Comparison of ENCODE assay signal across 1 cellular context in the genomic region with DNA sequence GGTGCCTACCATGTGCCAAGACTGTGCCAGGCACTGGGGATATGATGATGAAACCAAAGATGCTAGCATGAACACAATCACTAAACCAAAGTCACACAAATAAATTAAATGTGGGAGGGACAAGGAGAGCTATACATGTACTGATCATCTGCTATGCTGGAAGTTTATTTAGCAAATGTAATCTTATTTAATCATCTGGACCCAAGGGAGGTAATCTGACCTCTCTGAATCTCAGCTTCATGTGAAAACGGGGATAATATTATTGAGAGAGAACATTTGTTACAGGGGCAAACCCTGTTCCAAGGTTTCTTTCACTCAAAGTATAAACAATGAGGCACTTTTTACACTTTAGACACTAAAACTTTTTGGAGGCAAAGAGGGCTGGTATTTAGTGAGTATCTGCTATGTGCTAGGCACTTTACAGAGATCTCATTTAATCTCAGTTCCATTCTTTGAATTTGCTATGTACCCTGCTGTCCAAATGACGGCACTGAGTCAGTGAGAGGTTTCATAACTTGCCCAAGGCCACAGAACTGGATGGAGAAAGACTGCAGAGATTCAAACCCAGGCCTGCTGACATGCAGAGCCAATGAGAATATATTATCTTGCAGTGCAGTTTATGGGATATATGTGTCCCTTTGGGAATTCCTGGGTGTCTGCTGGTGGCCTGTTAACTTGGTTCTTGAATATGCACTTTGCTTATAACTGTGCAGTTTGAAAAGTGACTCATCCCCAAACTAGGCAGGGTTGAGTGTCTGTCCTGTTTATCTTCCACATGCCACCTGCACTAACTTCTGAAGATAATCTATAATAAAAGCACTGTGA.
TF ChIP-seq lines count a peak whose summit lies in the region.

No MANE protein-coding gene starts in this region.

TF ChIP-seq in HepG2, 621 proteins besides CTCF, POLR2A, EP300 and RAD21 (continued from another document and continues in another):
- TF ChIP-seq, protein P1, sequence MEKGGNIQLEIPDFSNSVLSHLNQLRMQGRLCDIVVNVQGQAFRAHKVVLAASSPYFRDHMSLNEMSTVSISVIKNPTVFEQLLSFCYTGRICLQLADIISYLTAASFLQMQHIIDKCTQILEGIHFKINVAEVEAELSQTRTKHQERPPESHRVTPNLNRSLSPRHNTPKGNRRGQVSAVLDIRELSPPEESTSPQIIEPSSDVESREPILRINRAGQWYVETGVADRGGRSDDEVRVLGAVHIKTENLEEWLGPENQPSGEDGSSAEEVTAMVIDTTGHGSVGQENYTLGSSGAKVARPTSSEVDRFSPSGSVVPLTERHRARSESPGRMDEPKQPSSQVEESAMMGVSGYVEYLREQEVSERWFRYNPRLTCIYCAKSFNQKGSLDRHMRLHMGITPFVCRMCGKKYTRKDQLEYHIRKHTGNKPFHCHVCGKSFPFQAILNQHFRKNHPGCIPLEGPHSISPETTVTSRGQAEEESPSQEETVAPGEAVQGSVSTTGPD (CRISPR knock-in tag; IDR thresholded peaks at IDR 0.05) = no peak
- no peak for TF ChIP-seq ZNF549 (CRISPR knock-in tag; IDR thresholded peaks at IDR 0.05)
- no peak for TF ChIP-seq PRPF4 (IDR thresholded peaks at IDR 0.05; ENCODE audit: low read depth, low read length, poor library complexity, severe bottlenecking)
- no peak for TF ChIP-seq ZNF570 (CRISPR knock-in tag; IDR thresholded peaks at IDR 0.05; ENCODE audit: borderline replicate concordance)
- no peak for TF ChIP-seq MYC (CRISPR knock-in tag; IDR thresholded peaks at IDR 0.05; ENCODE audit: borderline replicate concordance)
- TF ChIP-seq THYN1 (CRISPR knock-in tag; IDR thresholded peaks at IDR 0.05; ENCODE audit: borderline replicate concordance, low read depth) = no peak
- TF ChIP-seq MIER2 (CRISPR knock-in tag; IDR thresholded peaks at IDR 0.05) = peak; percentile 27; the same call in 1 of the 2 replicates
- TF ChIP-seq, protein P2, sequence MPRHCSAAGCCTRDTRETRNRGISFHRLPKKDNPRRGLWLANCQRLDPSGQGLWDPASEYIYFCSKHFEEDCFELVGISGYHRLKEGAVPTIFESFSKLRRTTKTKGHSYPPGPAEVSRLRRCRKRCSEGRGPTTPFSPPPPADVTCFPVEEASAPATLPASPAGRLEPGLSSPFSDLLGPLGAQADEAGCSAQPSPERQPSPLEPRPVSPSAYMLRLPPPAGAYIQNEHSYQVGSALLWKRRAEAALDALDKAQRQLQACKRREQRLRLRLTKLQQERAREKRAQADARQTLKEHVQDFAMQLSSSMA (CRISPR knock-in tag; IDR thresholded peaks at IDR 0.05) = peak; percentile 44; the same call in 1 of the 2 replicates
- TF ChIP-seq ZNF746 (CRISPR knock-in tag; IDR thresholded peaks at IDR 0.05) = no peak
- TF ChIP-seq, protein P3, sequence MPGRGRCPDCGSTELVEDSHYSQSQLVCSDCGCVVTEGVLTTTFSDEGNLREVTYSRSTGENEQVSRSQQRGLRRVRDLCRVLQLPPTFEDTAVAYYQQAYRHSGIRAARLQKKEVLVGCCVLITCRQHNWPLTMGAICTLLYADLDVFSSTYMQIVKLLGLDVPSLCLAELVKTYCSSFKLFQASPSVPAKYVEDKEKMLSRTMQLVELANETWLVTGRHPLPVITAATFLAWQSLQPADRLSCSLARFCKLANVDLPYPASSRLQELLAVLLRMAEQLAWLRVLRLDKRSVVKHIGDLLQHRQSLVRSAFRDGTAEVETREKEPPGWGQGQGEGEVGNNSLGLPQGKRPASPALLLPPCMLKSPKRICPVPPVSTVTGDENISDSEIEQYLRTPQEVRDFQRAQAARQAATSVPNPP (CRISPR knock-in tag; IDR thresholded peaks at IDR 0.05) = no peak
- TF ChIP-seq HES4 (CRISPR knock-in tag; IDR thresholded peaks at IDR 0.05; ENCODE audit: borderline replicate concordance) = no peak
- 0 out of 2 replicates have a peak, but pooled peaks have one; percentile 47 for TF ChIP-seq POGZ (CRISPR knock-in tag; IDR thresholded peaks at IDR 0.05)
- TF ChIP-seq, protein P4, sequence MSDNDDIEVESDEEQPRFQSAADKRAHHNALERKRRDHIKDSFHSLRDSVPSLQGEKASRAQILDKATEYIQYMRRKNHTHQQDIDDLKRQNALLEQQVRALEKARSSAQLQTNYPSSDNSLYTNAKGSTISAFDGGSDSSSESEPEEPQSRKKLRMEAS (IDR thresholded peaks at IDR 0.05) = no peak
- TF ChIP-seq, protein P5, sequence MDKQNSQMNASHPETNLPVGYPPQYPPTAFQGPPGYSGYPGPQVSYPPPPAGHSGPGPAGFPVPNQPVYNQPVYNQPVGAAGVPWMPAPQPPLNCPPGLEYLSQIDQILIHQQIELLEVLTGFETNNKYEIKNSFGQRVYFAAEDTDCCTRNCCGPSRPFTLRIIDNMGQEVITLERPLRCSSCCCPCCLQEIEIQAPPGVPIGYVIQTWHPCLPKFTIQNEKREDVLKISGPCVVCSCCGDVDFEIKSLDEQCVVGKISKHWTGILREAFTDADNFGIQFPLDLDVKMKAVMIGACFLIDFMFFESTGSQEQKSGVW (CRISPR knock-in tag; IDR thresholded peaks at IDR 0.05; ENCODE audit: borderline replicate concordance) = no peak
- TF ChIP-seq, protein P6, sequence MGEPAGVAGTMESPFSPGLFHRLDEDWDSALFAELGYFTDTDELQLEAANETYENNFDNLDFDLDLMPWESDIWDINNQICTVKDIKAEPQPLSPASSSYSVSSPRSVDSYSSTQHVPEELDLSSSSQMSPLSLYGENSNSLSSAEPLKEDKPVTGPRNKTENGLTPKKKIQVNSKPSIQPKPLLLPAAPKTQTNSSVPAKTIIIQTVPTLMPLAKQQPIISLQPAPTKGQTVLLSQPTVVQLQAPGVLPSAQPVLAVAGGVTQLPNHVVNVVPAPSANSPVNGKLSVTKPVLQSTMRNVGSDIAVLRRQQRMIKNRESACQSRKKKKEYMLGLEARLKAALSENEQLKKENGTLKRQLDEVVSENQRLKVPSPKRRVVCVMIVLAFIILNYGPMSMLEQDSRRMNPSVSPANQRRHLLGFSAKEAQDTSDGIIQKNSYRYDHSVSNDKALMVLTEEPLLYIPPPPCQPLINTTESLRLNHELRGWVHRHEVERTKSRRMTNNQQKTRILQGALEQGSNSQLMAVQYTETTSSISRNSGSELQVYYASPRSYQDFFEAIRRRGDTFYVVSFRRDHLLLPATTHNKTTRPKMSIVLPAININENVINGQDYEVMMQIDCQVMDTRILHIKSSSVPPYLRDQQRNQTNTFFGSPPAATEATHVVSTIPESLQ (CRISPR knock-in tag; conservative IDR thresholded peaks at IDR 0.05) = no peak
- no peak for TF ChIP-seq ZNF333 (CRISPR knock-in tag; IDR thresholded peaks at IDR 0.05; ENCODE audit: borderline replicate concordance)
- no peak for TF ChIP-seq MAZ (IDR thresholded peaks at IDR 0.05; ENCODE audit: borderline replicate concordance, low read depth, low read length)
- TF ChIP-seq MAZ (CRISPR knock-in tag; IDR thresholded peaks at IDR 0.05; ENCODE audit: low read depth) = no peak
- no peak for TF ChIP-seq POLR2AphosphoS2 (IDR thresholded peaks at IDR 0.05; ENCODE audit: low read depth, low read length)
- no peak for TF ChIP-seq SATB2 (CRISPR knock-in tag; IDR thresholded peaks at IDR 0.05)
- TF ChIP-seq, protein P7, sequence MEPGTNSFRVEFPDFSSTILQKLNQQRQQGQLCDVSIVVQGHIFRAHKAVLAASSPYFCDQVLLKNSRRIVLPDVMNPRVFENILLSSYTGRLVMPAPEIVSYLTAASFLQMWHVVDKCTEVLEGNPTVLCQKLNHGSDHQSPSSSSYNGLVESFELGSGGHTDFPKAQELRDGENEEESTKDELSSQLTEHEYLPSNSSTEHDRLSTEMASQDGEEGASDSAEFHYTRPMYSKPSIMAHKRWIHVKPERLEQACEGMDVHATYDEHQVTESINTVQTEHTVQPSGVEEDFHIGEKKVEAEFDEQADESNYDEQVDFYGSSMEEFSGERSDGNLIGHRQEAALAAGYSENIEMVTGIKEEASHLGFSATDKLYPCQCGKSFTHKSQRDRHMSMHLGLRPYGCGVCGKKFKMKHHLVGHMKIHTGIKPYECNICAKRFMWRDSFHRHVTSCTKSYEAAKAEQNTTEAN (CRISPR knock-in tag; conservative IDR thresholded peaks at IDR 0.05) = peak; percentile 48
- no peak for TF ChIP-seq RBFOX2 (IDR thresholded peaks at IDR 0.05; ENCODE audit: low read depth, low read length)
- TF ChIP-seq ZNF335 (CRISPR knock-in tag; IDR thresholded peaks at IDR 0.05) = no peak
- no peak; the same call in 1 of the 2 replicates for TF ChIP-seq MEIS2 (CRISPR knock-in tag; IDR thresholded peaks at IDR 0.05)
- TF ChIP-seq, protein P8, sequence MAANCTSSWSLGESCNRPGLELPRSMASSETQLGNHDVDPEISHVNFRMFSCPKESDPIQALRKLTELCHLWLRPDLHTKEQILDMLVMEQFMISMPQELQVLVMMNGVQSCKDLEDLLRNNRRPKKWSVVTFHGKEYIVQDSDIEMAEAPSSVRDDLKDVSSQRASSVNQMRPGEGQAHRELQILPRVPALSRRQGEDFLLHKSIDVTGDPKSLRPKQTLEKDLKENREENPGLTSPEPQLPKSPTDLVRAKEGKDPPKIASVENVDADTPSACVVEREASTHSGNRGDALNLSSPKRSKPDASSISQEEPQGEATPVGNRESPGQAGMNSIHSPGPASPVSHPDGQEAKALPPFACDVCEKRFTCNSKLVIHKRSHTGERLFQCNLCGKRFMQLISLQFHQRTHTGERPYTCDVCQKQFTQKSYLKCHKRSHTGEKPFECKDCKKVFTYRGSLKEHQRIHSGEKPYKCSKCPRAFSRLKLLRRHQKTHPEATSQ (CRISPR knock-in tag; IDR thresholded peaks at IDR 0.05; ENCODE audit: borderline replicate concordance) = no peak
- TF ChIP-seq, protein P9, sequence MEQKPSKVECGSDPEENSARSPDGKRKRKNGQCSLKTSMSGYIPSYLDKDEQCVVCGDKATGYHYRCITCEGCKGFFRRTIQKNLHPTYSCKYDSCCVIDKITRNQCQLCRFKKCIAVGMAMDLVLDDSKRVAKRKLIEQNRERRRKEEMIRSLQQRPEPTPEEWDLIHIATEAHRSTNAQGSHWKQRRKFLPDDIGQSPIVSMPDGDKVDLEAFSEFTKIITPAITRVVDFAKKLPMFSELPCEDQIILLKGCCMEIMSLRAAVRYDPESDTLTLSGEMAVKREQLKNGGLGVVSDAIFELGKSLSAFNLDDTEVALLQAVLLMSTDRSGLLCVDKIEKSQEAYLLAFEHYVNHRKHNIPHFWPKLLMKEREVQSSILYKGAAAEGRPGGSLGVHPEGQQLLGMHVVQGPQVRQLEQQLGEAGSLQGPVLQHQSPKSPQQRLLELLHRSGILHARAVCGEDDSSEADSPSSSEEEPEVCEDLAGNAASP (CRISPR knock-in tag; IDR thresholded peaks at IDR 0.05; ENCODE audit: borderline replicate concordance) = peak; percentile 28; the same call in 1 of the 2 replicates
- TF ChIP-seq, protein P10, sequence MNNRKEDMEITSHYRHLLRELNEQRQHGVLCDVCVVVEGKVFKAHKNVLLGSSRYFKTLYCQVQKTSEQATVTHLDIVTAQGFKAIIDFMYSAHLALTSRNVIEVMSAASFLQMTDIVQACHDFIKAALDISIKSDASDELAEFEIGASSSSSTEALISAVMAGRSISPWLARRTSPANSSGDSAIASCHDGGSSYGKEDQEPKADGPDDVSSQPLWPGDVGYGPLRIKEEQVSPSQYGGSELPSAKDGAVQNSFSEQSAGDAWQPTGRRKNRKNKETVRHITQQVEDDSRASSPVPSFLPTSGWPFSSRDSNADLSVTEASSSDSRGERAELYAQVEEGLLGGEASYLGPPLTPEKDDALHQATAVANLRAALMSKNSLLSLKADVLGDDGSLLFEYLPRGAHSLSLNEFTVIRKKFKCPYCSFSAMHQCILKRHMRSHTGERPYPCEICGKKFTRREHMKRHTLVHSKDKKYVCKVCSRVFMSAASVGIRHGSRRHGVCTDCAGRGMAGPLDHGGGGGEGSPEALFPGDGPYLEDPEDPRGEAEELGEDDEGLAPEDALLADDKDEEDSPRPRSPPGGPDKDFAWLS (CRISPR knock-in tag; IDR thresholded peaks at IDR 0.05; ENCODE audit: borderline replicate concordance) = no peak
- TF ChIP-seq, protein P11, sequence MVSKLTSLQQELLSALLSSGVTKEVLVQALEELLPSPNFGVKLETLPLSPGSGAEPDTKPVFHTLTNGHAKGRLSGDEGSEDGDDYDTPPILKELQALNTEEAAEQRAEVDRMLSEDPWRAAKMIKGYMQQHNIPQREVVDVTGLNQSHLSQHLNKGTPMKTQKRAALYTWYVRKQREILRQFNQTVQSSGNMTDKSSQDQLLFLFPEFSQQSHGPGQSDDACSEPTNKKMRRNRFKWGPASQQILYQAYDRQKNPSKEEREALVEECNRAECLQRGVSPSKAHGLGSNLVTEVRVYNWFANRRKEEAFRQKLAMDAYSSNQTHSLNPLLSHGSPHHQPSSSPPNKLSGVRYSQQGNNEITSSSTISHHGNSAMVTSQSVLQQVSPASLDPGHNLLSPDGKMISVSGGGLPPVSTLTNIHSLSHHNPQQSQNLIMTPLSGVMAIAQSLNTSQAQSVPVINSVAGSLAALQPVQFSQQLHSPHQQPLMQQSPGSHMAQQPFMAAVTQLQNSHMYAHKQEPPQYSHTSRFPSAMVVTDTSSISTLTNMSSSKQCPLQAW (CRISPR knock-in tag; IDR thresholded peaks at IDR 0.05) = peak; percentile 66; the same call in 1 of the 2 replicates
- TF ChIP-seq, protein P12, sequence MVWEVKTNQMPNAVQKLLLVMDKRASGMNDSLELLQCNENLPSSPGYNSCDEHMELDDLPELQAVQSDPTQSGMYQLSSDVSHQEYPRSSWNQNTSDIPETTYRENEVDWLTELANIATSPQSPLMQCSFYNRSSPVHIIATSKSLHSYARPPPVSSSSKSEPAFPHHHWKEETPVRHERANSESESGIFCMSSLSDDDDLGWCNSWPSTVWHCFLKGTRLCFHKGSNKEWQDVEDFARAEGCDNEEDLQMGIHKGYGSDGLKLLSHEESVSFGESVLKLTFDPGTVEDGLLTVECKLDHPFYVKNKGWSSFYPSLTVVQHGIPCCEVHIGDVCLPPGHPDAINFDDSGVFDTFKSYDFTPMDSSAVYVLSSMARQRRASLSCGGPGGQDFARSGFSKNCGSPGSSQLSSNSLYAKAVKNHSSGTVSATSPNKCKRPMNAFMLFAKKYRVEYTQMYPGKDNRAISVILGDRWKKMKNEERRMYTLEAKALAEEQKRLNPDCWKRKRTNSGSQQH (CRISPR knock-in tag; IDR thresholded peaks at IDR 0.05; ENCODE audit: low read depth) = no peak
- TF ChIP-seq, protein P13, sequence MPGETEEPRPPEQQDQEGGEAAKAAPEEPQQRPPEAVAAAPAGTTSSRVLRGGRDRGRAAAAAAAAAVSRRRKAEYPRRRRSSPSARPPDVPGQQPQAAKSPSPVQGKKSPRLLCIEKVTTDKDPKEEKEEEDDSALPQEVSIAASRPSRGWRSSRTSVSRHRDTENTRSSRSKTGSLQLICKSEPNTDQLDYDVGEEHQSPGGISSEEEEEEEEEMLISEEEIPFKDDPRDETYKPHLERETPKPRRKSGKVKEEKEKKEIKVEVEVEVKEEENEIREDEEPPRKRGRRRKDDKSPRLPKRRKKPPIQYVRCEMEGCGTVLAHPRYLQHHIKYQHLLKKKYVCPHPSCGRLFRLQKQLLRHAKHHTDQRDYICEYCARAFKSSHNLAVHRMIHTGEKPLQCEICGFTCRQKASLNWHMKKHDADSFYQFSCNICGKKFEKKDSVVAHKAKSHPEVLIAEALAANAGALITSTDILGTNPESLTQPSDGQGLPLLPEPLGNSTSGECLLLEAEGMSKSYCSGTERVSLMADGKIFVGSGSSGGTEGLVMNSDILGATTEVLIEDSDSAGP (CRISPR knock-in tag; IDR thresholded peaks at IDR 0.05; ENCODE audit: borderline replicate concordance) = no peak
- TF ChIP-seq RBAK (CRISPR knock-in tag; IDR thresholded peaks at IDR 0.05) = 0 out of 2 replicates have a peak, but pooled peaks have one; percentile 15
- no peak for TF ChIP-seq ZFP41 (CRISPR knock-in tag; IDR thresholded peaks at IDR 0.05; ENCODE audit: borderline replicate concordance)
- TF ChIP-seq, protein P14, sequence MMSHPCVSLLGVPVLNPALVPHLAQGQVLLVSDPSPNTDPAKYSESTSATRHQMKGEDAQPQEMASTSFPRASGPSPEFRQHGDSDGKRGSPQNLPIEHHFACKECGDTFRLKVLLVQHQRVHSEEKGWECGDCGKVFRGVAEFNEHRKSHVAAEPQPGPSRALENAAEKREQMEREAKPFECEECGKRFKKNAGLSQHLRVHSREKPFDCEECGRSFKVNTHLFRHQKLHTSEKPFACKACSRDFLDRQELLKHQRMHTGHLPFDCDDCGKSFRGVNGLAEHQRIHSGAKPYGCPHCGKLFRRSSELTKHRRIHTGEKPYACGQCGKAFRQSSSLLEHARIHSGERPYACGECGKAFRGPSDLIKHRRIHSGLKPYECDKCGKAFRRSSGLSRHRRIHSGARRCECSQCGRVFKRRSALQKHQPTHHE (CRISPR knock-in tag; IDR thresholded peaks at IDR 0.05; ENCODE audit: borderline replicate concordance) = no peak
